In the genomic region with DNA sequence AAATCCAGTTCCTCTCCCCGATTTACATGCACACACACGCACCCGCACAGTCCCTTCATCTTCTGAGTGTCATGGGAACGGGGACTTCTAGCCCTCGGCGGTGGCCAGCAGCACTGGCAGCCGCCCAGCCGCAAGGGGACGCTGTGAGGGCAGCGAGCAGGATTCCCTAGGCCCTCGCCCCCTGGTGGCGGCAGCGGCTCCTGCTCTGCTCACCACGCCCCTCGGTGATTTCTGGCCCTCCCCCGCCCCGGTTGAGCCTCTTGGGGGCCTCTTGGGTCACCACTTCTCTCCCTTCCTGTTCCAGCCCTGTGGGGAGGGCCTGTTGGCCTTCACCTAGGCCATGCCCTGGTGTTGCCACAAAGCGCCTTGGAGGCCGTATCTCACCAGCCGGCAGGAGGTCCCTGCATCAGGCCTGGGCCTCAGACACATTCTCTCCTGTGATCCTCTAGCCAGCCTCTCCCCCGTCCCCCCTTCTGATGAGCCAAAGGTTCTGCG, we compare ENCODE assay signal across 1 cellular context.
TF ChIP-seq lines count a peak whose summit lies in the region.

No MANE protein-coding gene starts in this region.

TF ChIP-seq in H1, 55 proteins besides CTCF, POLR2A, EP300 and RAD21 (continued from another document):
- TF ChIP-seq POLR2AphosphoS5 (IDR thresholded peaks at IDR 0.05; ENCODE audit: low read depth, low read length): no peak
- TF ChIP-seq E2F6 (IDR thresholded peaks at IDR 0.05): no peak
- TF ChIP-seq CTBP2 (IDR thresholded peaks at IDR 0.05; ENCODE audit: borderline replicate concordance, insufficient read depth, insufficient read length, low read length): no peak
- TF ChIP-seq YY1 (IDR thresholded peaks at IDR 0.05; ENCODE audit: low read depth, low read length): peak; percentile 54; the same call in 1 of the 2 replicates
- peak; percentile 75 for TF ChIP-seq SP1 (IDR thresholded peaks at IDR 0.05; ENCODE audit: low read depth, low read length)
- peak; percentile 3; the same call in 1 of the 2 replicates for TF ChIP-seq MAFK (IDR thresholded peaks at IDR 0.05; ENCODE audit: low read depth, low read length)
- TF ChIP-seq PHF8 (conservative IDR thresholded peaks at IDR 0.05; ENCODE audit: low read depth, low read length): no peak
- TF ChIP-seq EZH2 (IDR thresholded peaks at IDR 0.05; ENCODE audit: low read depth, low read length, severe bottlenecking): no peak
- TF ChIP-seq JUND (IDR thresholded peaks at IDR 0.05; ENCODE audit: low read length): peak; percentile 77
- no peak for TF ChIP-seq NANOG (IDR thresholded peaks at IDR 0.05; ENCODE audit: insufficient read depth, low read depth, low read length, poor library complexity, severe bottlenecking)
- TF ChIP-seq SIN3A (conservative IDR thresholded peaks at IDR 0.05 in 1 of 2, IDR thresholded peaks at IDR 0.05 in 1 of 2; ENCODE audit: low read depth in 1 of 2, low read length in 2 of 2): no peak
